15 cellular contexts compared by ENCODE assay signal in the genomic region with DNA sequence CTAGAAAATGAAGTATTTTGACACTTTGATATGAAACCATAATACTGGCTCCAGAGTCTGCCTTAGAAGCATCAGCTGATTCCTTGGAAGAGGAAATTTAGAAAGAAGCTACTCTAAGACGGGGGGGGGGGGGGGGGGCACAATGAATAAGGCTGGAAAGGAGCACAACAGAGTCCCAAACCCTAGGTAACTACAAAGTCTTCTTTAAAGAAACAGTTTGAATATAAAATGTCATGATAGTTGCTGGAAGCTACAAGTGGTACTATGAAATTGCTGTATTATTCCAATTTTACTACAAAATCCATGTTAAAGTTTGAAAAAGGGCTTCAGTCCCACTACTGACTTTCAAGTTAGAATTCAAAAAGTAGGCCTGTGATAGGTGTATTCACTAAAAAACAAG. TPM values are rescaled to one million over a fixed set of nuclear protein-coding genes. Genes with fewer than 3 reads are reported as not detected.
A peak's percentile ranks its signal among the peaks of the same experiment; 100 is the strongest.
DNase-seq lines count a peak whose midpoint lies in the region; ATAC-seq lines count a peak whose summit lies in the region.
"Had no signal": no experiment of that assay in that cellular context is flagged by ENCODE, and none has a peak within 500 bp of the region (broad histone marks: within the 10 kb centered on the region; RNA-seq: fewer than 3 reads in every experiment).

No MANE protein-coding gene starts in this region.

- H3K9me2 ChIP-seq in Karpas-422 (replicated peaks; ENCODE audit: insufficient read depth, low read length): no peaks in the 10 kb centered on the region

- peak; percentile 17 for ATAC-seq in sciatic nerve
- ATAC-seq: CD8-positive, alpha-beta T cell had no signal

- H3K9me3 ChIP-seq in Karpas-422 (ENCODE audit: low read length): no peaks in the 10 kb centered on the region
- H3K9me3 ChIP-seq: MG63 had no signal

- DNase-seq in Karpas-422 (no peak), sciatic nerve (ENCODE audit: low spot score) (no peak), RKO (ENCODE audit: low spot score) (no peak), T-helper 9 cell (no peak), NCI-H187 (lab: John Stamatoyannopoulos, UW) (no peak), NCI-H2196 (lab: John Stamatoyannopoulos, UW; ENCODE audit: unreplicated experiment) (no peak)
- DNase-seq: CD8-positive, alpha-beta T cell; GF-D8; KBM-7; NCI-H187 treated with DMSO at 0.1 percent for 48 hours; NCI-H82; SIG-M5 had no signal

- H3K27me3 ChIP-seq in ACC112 (ENCODE audit: insufficient read depth, low read length): no peaks in the 10 kb centered on the region
- no peaks in the 10 kb centered on the region for H3K27me3 ChIP-seq in Karpas-422 (ENCODE audit: low read length)
- no peaks in the 10 kb centered on the region for H3K27me3 ChIP-seq in layer of hippocampus (ENCODE audit: control insufficient read depth, insufficient read depth, low read length)
- H3K27me3 ChIP-seq: MG63 had no signal

- H3K4me1 ChIP-seq in ACC112 (ENCODE audit: control insufficient read depth, insufficient read depth, low read length, unreplicated experiment) (peaks cover 44% of the 10 kb centered on the region), Karpas-422 (ENCODE audit: low read length) (peaks cover 62% of the 10 kb centered on the region)

- H2AFZ ChIP-seq in ACC112 (ENCODE audit: low read length, unreplicated experiment): no peak overlapping the region
- H2AFZ ChIP-seq in Karpas-422 (ENCODE audit: low read length): no peak overlapping the region

- H3K4me3 ChIP-seq in ACC112 (ENCODE audit: low read depth, low read length) (0 out of 2 replicates have a peak overlapping the region, but pooled peaks have one; percentile 0), Karpas-422 (ENCODE audit: low read length) (no peak overlapping the region)
- H3K4me3 ChIP-seq: MG63 had no signal

- H3K79me2 ChIP-seq in ACC112 (ENCODE audit: control insufficient read depth, insufficient read depth, low read length, unreplicated experiment) (peaks cover 94% of the 10 kb centered on the region), Karpas-422 (ENCODE audit: low read length) (peaks cover 99% of the 10 kb centered on the region)

- H4K20me1 ChIP-seq in Karpas-422 (ENCODE audit: insufficient read depth, low read depth, low read length): no peaks in the 10 kb centered on the region

- H3K27ac ChIP-seq in ACC112 (ENCODE audit: low read depth, low read length) (0 out of 2 replicates have a peak overlapping the region, but pooled peaks have one; percentile 2), Karpas-422 (ENCODE audit: low read length) (0 out of 2 replicates have a peak overlapping the region, but pooled peaks have one; percentile 18), layer of hippocampus (ENCODE audit: low read depth, low read length) (peak overlapping the region; percentile 63)

- intact Hi-C loops in sciatic nerve (cut with DNase I): no loop called here

- no peak overlapping the region for H3K4me2 ChIP-seq in Karpas-422 (ENCODE audit: low read depth, low read length, poor library complexity, severe bottlenecking)

- no peak overlapping the region for H3K9ac ChIP-seq in Karpas-422 (ENCODE audit: low read length)

- no peaks in the 10 kb centered on the region for H3K36me3 ChIP-seq in ACC112 (ENCODE audit: insufficient read depth, low read length)
- H3K36me3 ChIP-seq in Karpas-422 (ENCODE audit: insufficient read depth, low read length): no peaks in the 10 kb centered on the region

RNA-seq across cellular contexts. Expression of gene CDK17, which starts 31.6 kb away (rescaled TPM):
- 35.6 and 71.2 TPM in 2 replicates for total RNA-seq in Karpas-422 (2014; rRNA removed; shearing (Covaris generic); ENCODE audit: low replicate concordance)
- 77.6 TPM for total RNA-seq in sciatic nerve

Comparison
In these comparisons a context has a peak if more than half of its experiments do, and no peak if none do; other contexts are left out.
1. H3K27ac ChIP-seq: peak in every context shown above with its lines; median percentile 63 in layer of hippocampus; 18 in Karpas-422; 2 in ACC112.